Comparison of ENCODE assay signal across 15 cellular contexts in genomic region chr7:2959343-2959680, GRCh38.
DNase-seq lines count a peak whose midpoint lies in the region; ATAC-seq and TF ChIP-seq lines count a peak whose summit lies in the region.
"Had no signal": no experiment of that assay in that cellular context is flagged by ENCODE, and none has a peak within 500 bp of the region (broad histone marks: within the 10 kb centered on the region; RNA-seq: fewer than 3 reads in every experiment).

No MANE protein-coding gene starts in this region.

- H3K27me3 Mint-ChIP-seq in activated naive CD8-positive, alpha-beta T cell: no peaks in the 10 kb centered on the region
- H3K27me3 Mint-ChIP-seq in naive thymus-derived CD8-positive, alpha-beta T cell: no peaks in the 10 kb centered on the region
- no peaks in the 10 kb centered on the region for H3K27me3 Mint-ChIP-seq in glutamatergic neuron (ENCODE audit: unreplicated experiment)

- DNase-seq in activated CD4-positive, CD25-positive, alpha-beta regulatory T cell treated with anti-CD3 and anti-CD28 coated beads, Interleukin-2, amount 50 U/mL, for 72 hours: peak; percentile 17
- DNase-seq in GF-D8 (lab: John Stamatoyannopoulos, UW): peak; percentile 6
- peak in 1 of 10 donors; percentile 23 for DNase-seq in naive thymus-derived CD8-positive, alpha-beta T cell
- no peak for DNase-seq in NCI-H1048 (lab: John Stamatoyannopoulos, UW)
- DNase-seq in glutamatergic neuron: no peak
- DNase-seq: DMS79; foreskin melanocyte; left ventricle myocardium superior; NCI-H1930; stimulated activated naive CD4-positive, alpha-beta T cell treated with Interleukin-2 at 50 U/mL for 16 hours; uterus had no signal

- peak overlapping the region; percentile 87 for H3K27ac Mint-ChIP-seq in activated naive CD8-positive, alpha-beta T cell
- peak overlapping the region; percentile 77 to 94 (median 86) for H3K27ac Mint-ChIP-seq in naive thymus-derived CD8-positive, alpha-beta T cell
- H3K27ac Mint-ChIP-seq in glutamatergic neuron (ENCODE audit: unreplicated experiment): no peak overlapping the region

- H3K9me3 Mint-ChIP-seq in activated naive CD8-positive, alpha-beta T cell (ENCODE audit: low read depth): no peaks in the 10 kb centered on the region
- no peaks in the 10 kb centered on the region for H3K9me3 Mint-ChIP-seq in naive thymus-derived CD8-positive, alpha-beta T cell
- H3K9me3 Mint-ChIP-seq in glutamatergic neuron (ENCODE audit: unreplicated experiment): peaks cover 1% of the 10 kb centered on the region

- peaks cover 9% of the 10 kb centered on the region for H3K36me3 Mint-ChIP-seq in activated naive CD8-positive, alpha-beta T cell
- H3K36me3 Mint-ChIP-seq in naive thymus-derived CD8-positive, alpha-beta T cell: peaks cover 0 to 43% (median 7%) of the 10 kb centered on the region in 3 donors
- H3K36me3 Mint-ChIP-seq in glutamatergic neuron (ENCODE audit: unreplicated experiment): no peaks in the 10 kb centered on the region
- H3K36me3 Mint-ChIP-seq: CD14-positive monocyte had no signal

- POLR2A ChIA-PET in naive thymus-derived CD8-positive, alpha-beta T cell (lab: Charles Lee): interaction anchor here (0.9 to 1.0 kb wide), 2 partner anchors 18 to 26 kb away, joined by 3 read pairs; no protein-coding TSS in a partner anchor

- H3K4me3 Mint-ChIP-seq in activated naive CD8-positive, alpha-beta T cell: no peak overlapping the region
- peak overlapping the region in 6 of 10 donors; percentile 28 to 73 (median 52) for H3K4me3 Mint-ChIP-seq in naive thymus-derived CD8-positive, alpha-beta T cell
- no peak overlapping the region for H3K4me3 Mint-ChIP-seq in glutamatergic neuron (ENCODE audit: unreplicated experiment)

- no peak for TF ChIP-seq CTCF in glutamatergic neuron (IDR thresholded peaks at IDR 0.05; ENCODE audit: partially characterized antibody, unreplicated experiment)

- ATAC-seq in activated CD4-positive, CD25-positive, alpha-beta regulatory T cell treated with anti-CD3 and anti-CD28 coated beads, Interleukin-2, amount 50 U/mL, for 24 hours: no peak
- ATAC-seq in naive thymus-derived CD8-positive, alpha-beta T cell: peak; percentile 40 to 41
- no peak for ATAC-seq in GM21737 (IDR thresholded peaks at IDR 0.05; ENCODE audit: unreplicated experiment)
- ATAC-seq: left ventricle myocardium superior had no signal

- H3K4me1 Mint-ChIP-seq in activated naive CD8-positive, alpha-beta T cell (ENCODE audit: low read depth): peaks cover 82% of the 10 kb centered on the region
- H3K4me1 Mint-ChIP-seq in naive thymus-derived CD8-positive, alpha-beta T cell: peaks cover 32 to 83% (median 79%) of the 10 kb centered on the region in 4 donors
- peaks cover 2% of the 10 kb centered on the region for H3K4me1 Mint-ChIP-seq in glutamatergic neuron (ENCODE audit: low read depth, unreplicated experiment)

Comparison
In these comparisons a context has a peak if more than half of its experiments do, and no peak if none do; other contexts are left out.
1. DNase-seq: peak in activated CD4-positive, CD25-positive, alpha-beta regulatory T cell treated with anti-CD3 and anti-CD28 coated beads, Interleukin-2, amount 50 U/mL, for 72 hours (single experiment) and GF-D8 (single experiment); none in NCI-H1048 (single experiment) and glutamatergic neuron (single experiment).
2. ATAC-seq: peak in naive thymus-derived CD8-positive, alpha-beta T cell (2 of 2); none in activated CD4-positive, CD25-positive, alpha-beta regulatory T cell treated with anti-CD3 and anti-CD28 coated beads, Interleukin-2, amount 50 U/mL, for 24 hours (0 of 2) and GM21737 (single experiment).
3. H3K4me3 Mint-ChIP-seq: peak in naive thymus-derived CD8-positive, alpha-beta T cell (6 of 10); none in activated naive CD8-positive, alpha-beta T cell (single experiment) and glutamatergic neuron (single experiment).